ENCODE assay signal across 25 cellular contexts in genomic region chr1:2508751-2509150, GRCh38. TPM values are rescaled to one million over a fixed set of nuclear protein-coding genes. Genes with fewer than 3 reads are reported as not detected.
DNase-seq lines count a peak whose midpoint lies in the region; TF ChIP-seq lines count a peak whose summit lies in the region.
"Had no signal": no experiment of that assay in that cellular context is flagged by ENCODE, and none has a peak within 500 bp of the region (broad histone marks: within the 10 kb centered on the region; RNA-seq: fewer than 3 reads in every experiment).

No MANE protein-coding gene starts in this region.

- intact Hi-C loops in tibial artery (cut with DNase I; ENCODE audit: low total_unique reads): no loop called here

- H3K4me1 Mint-ChIP-seq in endothelial cell (ENCODE audit: unreplicated experiment): no peaks in the 10 kb centered on the region
- H3K4me1 Mint-ChIP-seq: B cell had no signal

- DNase-seq in RWPE1 (ENCODE audit: low spot score) (no peak), endothelial cell (ENCODE audit: low spot score) (no peak), OCI-M2 (lab: John Stamatoyannopoulos, UW; ENCODE audit: unreplicated experiment) (no peak), tibial artery (no peak)
- no peak for DNase-seq in activated CD4-positive, CD25-positive, alpha-beta regulatory T cell treated with anti-CD3 and anti-CD28 coated beads, Interleukin-2, amount 50 U/mL, for 72 hours
- DNase-seq: AML-193; Caco-2; Calu3; CD4-positive, alpha-beta T cell; CD8-positive, alpha-beta T cell; DMS53; DMS79; DND-41; EL; GDM1 had no signal

- TF ChIP-seq CTCF in HEK293 (tag by site-specific recombination; IDR thresholded peaks at IDR 0.05) (no peak), RWPE1 (conservative IDR thresholded peaks at IDR 0.05; ENCODE audit: low read depth) (no peak), endothelial cell (IDR thresholded peaks at IDR 0.05; ENCODE audit: unreplicated experiment) (no peak), tibial artery (IDR thresholded peaks at IDR 0.05) (no peak)

- CTCF ChIA-PET in HEK293 (lab: Yijun Ruan, JAX): interaction anchor here (0.7 kb wide), 1 partner anchor 39 kb away, joined by 5 read pairs; no protein-coding TSS in a partner anchor
- CTCF ChIA-PET in RWPE1 (lab: Yijun Ruan, JAX): no interaction called here

- H3K27me3 ChIP-seq in tibial artery: peaks cover 0 to 26% of the 10 kb centered on the region in 2 donors
- H3K27me3 ChIP-seq: BLaER1 treated with 17β-estradiol and CSF1 and Interleukin-3, amounts not matched to agents 10 nM and 100 nM had no signal

- POLR2A ChIA-PET in HEK293 (lab: Yijun Ruan, JAX) (interaction anchor here (1.3 kb wide), 1 partner anchor 18 kb away, joined by 5 read pairs; the partner anchor contains the start of gene PANK4), RWPE1 (lab: Yijun Ruan, JAX; ENCODE audit: low non-redundant PET) (no interaction called here)

- H3K9me3 Mint-ChIP-seq in endothelial cell (ENCODE audit: unreplicated experiment): no peaks in the 10 kb centered on the region
- H3K9me3 Mint-ChIP-seq: CD4-positive, alpha-beta T cell; CD8-positive, alpha-beta T cell had no signal

- no peak overlapping the region for H3K27ac Mint-ChIP-seq in endothelial cell (ENCODE audit: unreplicated experiment)
- H3K27ac Mint-ChIP-seq: B cell; CD4-positive, alpha-beta T cell; CD8-positive, alpha-beta T cell had no signal

- H3K27me3 Mint-ChIP-seq in endothelial cell (ENCODE audit: unreplicated experiment): peaks cover 3% of the 10 kb centered on the region
- H3K27me3 Mint-ChIP-seq: B cell; CD4-positive, alpha-beta T cell had no signal

- H3K4me1 ChIP-seq in HEK293 (ENCODE audit: control insufficient read depth, insufficient read depth, low read length) (no peaks in the 10 kb centered on the region), tibial artery (peaks cover 0 to 5% (median 0%) of the 10 kb centered on the region in 4 donors)
- H3K4me1 ChIP-seq: A549, Caco-2 had no signal

- no peaks in the 10 kb centered on the region for H3K9me3 ChIP-seq in HEK293 (ENCODE audit: control insufficient read depth, insufficient read depth, low read depth, low read length)
- no peaks in the 10 kb centered on the region for H3K9me3 ChIP-seq in tibial artery
- H3K9me3 ChIP-seq: A549; BLaER1 treated with 17β-estradiol and CSF1 and Interleukin-3, amounts not matched to agents 10 nM and 100 nM; Caco-2 had no signal

- H3K27ac ChIP-seq in HEK293 (ENCODE audit: extremely low read depth, low read depth, low read length): no peak overlapping the region
- H3K27ac ChIP-seq in RWPE1: peak overlapping the region; percentile 71
- no peak overlapping the region for H3K27ac ChIP-seq in tibial artery
- H3K27ac ChIP-seq: 22Rv1; A549; BLaER1 treated with 17β-estradiol and CSF1 and Interleukin-3, amounts not matched to agents 10 nM and 100 nM; C4-2B had no signal

- H3K36me3 ChIP-seq in HEK293 (ENCODE audit: control insufficient read depth in 2 of 2, insufficient read depth in 1 of 2, low read length in 2 of 2): peaks cover 0 to 68% of the 10 kb centered on the region in 2 experiments; a peak in 1 of 3 replicates
- H3K36me3 ChIP-seq in tibial artery: peaks cover 62 to 66% (median 65%) of the 10 kb centered on the region in 3 donors

- peaks cover 17% of the 10 kb centered on the region for H3K36me3 Mint-ChIP-seq in endothelial cell (ENCODE audit: low read depth, unreplicated experiment)

- no peak overlapping the region for H3K4me3 ChIP-seq in HEK293 (ENCODE audit: low read depth, low read length)
- H3K4me3 ChIP-seq in tibial artery: no peak overlapping the region
- H3K4me3 ChIP-seq: A549; BLaER1 treated with 17β-estradiol and CSF1 and Interleukin-3, amounts not matched to agents 10 nM and 100 nM; GM12878 had no signal

- H3K4me3 Mint-ChIP-seq in endothelial cell (ENCODE audit: unreplicated experiment): peak overlapping the region; percentile 44
- H3K4me3 Mint-ChIP-seq: B cell; CD4-positive, alpha-beta T cell; CD8-positive, alpha-beta T cell had no signal

TF ChIP-seq in HEK293, 187 proteins besides CTCF, POLR2A, EP300 and RAD21:
- no peak for TF ChIP-seq ZNF18 (tag by site-specific recombination; IDR thresholded peaks at IDR 0.05)
- TF ChIP-seq ZNF302 (tag by site-specific recombination; IDR thresholded peaks at IDR 0.05; ENCODE audit: low read depth): no peak
- peak; percentile 64; the same call in 1 of the 2 replicates for TF ChIP-seq ZNF600 (tag by site-specific recombination; IDR thresholded peaks at IDR 0.05)

RNA-seq across cellular contexts. Expression of gene PANK4, which starts 17.6 kb away (rescaled TPM):
- 32.3 TPM for total RNA-seq in endothelial cell (ENCODE audit: unreplicated experiment)

RNA-seq across cellular contexts. Expression of gene HES5, which starts 21.3 kb away (rescaled TPM):
- not detected for total RNA-seq in endothelial cell (ENCODE audit: unreplicated experiment)
- total RNA-seq: A172; B cell; Caco-2; Calu3; CD4-positive, alpha-beta T cell; CD8-positive, alpha-beta T cell; Daoy; G401 had no signal

RNA-seq across cellular contexts. Expression of gene PLCH2, which starts 32.7 kb away (rescaled TPM):
- not detected for total RNA-seq in endothelial cell (ENCODE audit: unreplicated experiment)
- total RNA-seq: A172, Daoy had no signal

RNA-seq across cellular contexts. Expression of gene TNFRSF14, which starts 47.4 kb away (rescaled TPM):
- 0.26 TPM for total RNA-seq in endothelial cell (ENCODE audit: unreplicated experiment)
